ENCODE assay signal across 10 cellular contexts in the genomic region with DNA sequence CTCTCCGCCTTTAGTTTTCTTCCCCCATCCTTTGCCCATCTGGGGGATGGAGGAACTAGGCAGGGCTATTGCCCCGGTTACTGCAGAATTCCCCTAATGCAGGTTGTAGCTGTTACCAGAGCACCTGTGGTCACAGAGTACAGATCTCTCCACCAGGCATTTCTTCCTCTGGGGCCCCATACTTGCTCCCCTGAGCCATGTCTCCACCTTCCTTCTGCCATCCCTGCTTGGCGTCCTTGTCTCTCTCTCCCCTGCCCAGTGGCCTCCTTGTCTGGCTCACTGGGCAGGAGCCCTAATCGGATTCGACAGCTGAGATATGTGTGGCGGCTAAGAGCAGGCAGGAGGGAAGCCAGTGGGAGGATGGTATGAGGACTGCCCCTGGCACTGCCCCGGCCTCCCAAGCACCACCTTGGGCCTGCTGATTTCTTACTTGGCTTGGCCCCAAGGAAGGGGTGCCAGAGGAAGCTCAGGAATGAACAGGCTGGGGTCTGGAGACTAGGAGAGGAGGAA. TPM values are rescaled to one million over a fixed set of nuclear protein-coding genes. Genes with fewer than 3 reads are reported as not detected.
DNase-seq lines count a peak whose midpoint lies in the region; ATAC-seq and TF ChIP-seq lines count a peak whose summit lies in the region.
"Had no signal": no experiment of that assay in that cellular context is flagged by ENCODE, and none has a peak within 500 bp of the region (broad histone marks: within the 10 kb centered on the region; RNA-seq: fewer than 3 reads in every experiment).

No MANE protein-coding gene starts in this region.

- no peaks in the 10 kb centered on the region for H4K20me1 ChIP-seq in HCT116 (ENCODE audit: insufficient read depth)

- no peaks in the 10 kb centered on the region for H3K9me3 Mint-ChIP-seq in immature natural killer cell

- no peak for TF ChIP-seq CTCF in HCT116 (IDR thresholded peaks at IDR 0.05 in 2 of 3, conservative IDR thresholded peaks at IDR 0.05 in 1 of 3; ENCODE audit: borderline replicate concordance in 1 of 3, insufficient read depth in 1 of 3, low read depth in 2 of 3, low read length in 2 of 3)
- no peak for TF ChIP-seq CTCF in adrenal gland (IDR thresholded peaks at IDR 0.05)

- H3K27ac ChIP-seq in HCT116 (ENCODE audit: low read depth, low read length) (peak overlapping the region; percentile 56), adrenal gland (peak overlapping the region; percentile 2 to 76 (median 65))

- no peaks in the 10 kb centered on the region for H3K9me2 ChIP-seq in HCT116 (ENCODE audit: insufficient read depth)

- no peaks in the 10 kb centered on the region for H3K27me3 ChIP-seq in HCT116 (ENCODE audit: insufficient read depth, low read length)
- no peaks in the 10 kb centered on the region for H3K27me3 ChIP-seq in adrenal gland

- no peak overlapping the region for H2AFZ ChIP-seq in HCT116 (ENCODE audit: low read depth, low read length, poor library complexity, severe bottlenecking)

- DNase-seq in HCT116 (ENCODE audit: low read depth, low spot score) (no peak), adrenal gland (peak in 4 of 7 donors; percentile 34 to 61 (median 54)), immature natural killer cell (no peak), NCI-H526 treated with DMSO at 0.1 percent for 48 hours (lab: John Stamatoyannopoulos, UW) (no peak), iPS-NIHi11 (ENCODE audit: low spot score) (no peak), NCI-H1105 treated with DMSO at 0.1 percent for 48 hours (lab: John Stamatoyannopoulos, UW) (no peak), HUDEP-2 (lab: John Stamatoyannopoulos, UW; ENCODE audit: unreplicated experiment in 76 of 76) (no peak)
- peak; percentile 24 for DNase-seq in stimulated activated CD8-positive, alpha-beta memory T cell treated with anti-CD3 and anti-CD28 coated beads, Interleukin-4, amount 100 ng/mL, for 48 hours
- DNase-seq: activated CD4-positive, alpha-beta T cell treated with anti-CD3 and anti-CD28 coated beads for 1 hour; stimulated activated CD4-positive, alpha-beta T cell treated with anti-CD3 and anti-CD28 coated beads, Interleukin-4, amount 100 ng/mL, for 24 hours had no signal

- peaks cover 77 to 95% of the 10 kb centered on the region in 2 experiments for H3K4me1 ChIP-seq in HCT116 (ENCODE audit: control insufficient read depth in 1 of 2, insufficient read depth in 2 of 2, low read length in 2 of 2)
- H3K4me1 ChIP-seq in adrenal gland (replicated peaks in 1 of 2), result peaks cover 34 to 91% of the 10 kb centered on the region in 2 donors

- TF ChIP-seq POLR2A in HCT116 (IDR thresholded peaks at IDR 0.05; ENCODE audit: borderline replicate concordance, extremely low read depth, insufficient read depth, insufficient read length), result no peak
- TF ChIP-seq POLR2A in adrenal gland (IDR thresholded peaks at IDR 0.05), result no peak

- WGBS in adrenal gland, 4 donors, result 40 to 54% (median 51%) methylated on average over 6 to 7 of the region's 7 CpGs

- H3K4me1 Mint-ChIP-seq in immature natural killer cell, result peaks cover 23 to 27% of the 10 kb centered on the region in 2 donors

- BruUV-seq in HCT116 (replicated peaks; lab: Mats Ljungman, UMichigan), result no TSS peak

- no peak for ATAC-seq in HCT116

- POLR2A ChIA-PET in HCT116 (lab: Charles Lee), result no interaction called here

- CTCF ChIA-PET in HCT116 (lab: Charles Lee), result interaction anchor here (0.6 to 1.0 kb wide), 3 partner anchors 44 to 165 kb away, joined by 3 read pairs; no protein-coding TSS in a partner anchor

- peak overlapping the region; percentile 34 for H3K9ac ChIP-seq in HCT116 (ENCODE audit: low read length)

- H3K4me3 ChIP-seq in HCT116 (replicated peaks in 1 of 2; ENCODE audit: low read depth in 1 of 2, low read length in 2 of 2) (0 out of 4 replicates have a peak overlapping the region, but pooled peaks of 1 of the 2 experiments have one; percentile 4), adrenal gland (no peak overlapping the region)

- intact Hi-C loops in HCT116 (cut with micrococcal nuclease) (no loop called here), adrenal gland (cut with DNase I) (loop anchor here in 1 of 2 donors (2.0 kb wide), 1 partner anchor 42 kb away; no protein-coding TSS in a partner anchor)

- H3K36me3 ChIP-seq in HCT116 (ENCODE audit: control insufficient read depth in 1 of 2, insufficient read depth in 2 of 2, low read length in 2 of 2), result peaks cover 0 to 4% of the 10 kb centered on the region in 2 experiments; a peak in 1 of 4 replicates
- no peaks in the 10 kb centered on the region for H3K36me3 ChIP-seq in adrenal gland (replicated peaks in 1 of 2)

- TF ChIP-seq RAD21 in HCT116 (IDR thresholded peaks at IDR 0.05; ENCODE audit: low read depth), result no peak

- H3K9me3 ChIP-seq in HCT116 (ENCODE audit: control insufficient read depth in 1 of 2, insufficient read depth in 1 of 2, low read depth in 1 of 2, low read length in 2 of 2), result no peaks in the 10 kb centered on the region
- H3K9me3 ChIP-seq in adrenal gland (replicated peaks in 1 of 3), result no peaks in the 10 kb centered on the region

- RAD21 ChIA-PET in HCT116 (lab: Charles Lee; ENCODE audit: low non-redundant PET in 1 of 2, low total read pairs in 2 of 2, uncharacterized antibody in 2 of 2, unreplicated experiment in 2 of 2), result no interaction called here

- H3K27me3 Mint-ChIP-seq in immature natural killer cell (ENCODE audit: low read depth in 3 of 3), result peaks cover 0 to 2% (median 2%) of the 10 kb centered on the region in 3 donors

- peak overlapping the region; percentile 77 for H3K4me2 ChIP-seq in HCT116 (ENCODE audit: low read length)

- H3K4me3 Mint-ChIP-seq in immature natural killer cell, result peak overlapping the region in 1 of 5 donors; percentile 62

- no peaks in the 10 kb centered on the region for H3K79me2 ChIP-seq in HCT116 (ENCODE audit: insufficient read depth, low read length)

- peak overlapping the region in 5 of 6 donors; percentile 35 to 71 (median 47) for H3K27ac Mint-ChIP-seq in immature natural killer cell

- no peaks in the 10 kb centered on the region for H3K36me3 Mint-ChIP-seq in immature natural killer cell

TF ChIP-seq in HCT116, 20 proteins besides CTCF, POLR2A, EP300 and RAD21 (continues in another document):
- TF ChIP-seq JUND (IDR thresholded peaks at IDR 0.05) (no peak), EZH2 (IDR thresholded peaks at IDR 0.05) (no peak), EGR1 (IDR thresholded peaks at IDR 0.05; ENCODE audit: low read depth) (no peak), ZNF274 (IDR thresholded peaks at IDR 0.05; ENCODE audit: low read depth, low read length) (no peak), SIN3A (IDR thresholded peaks at IDR 0.05; ENCODE audit: low read depth) (no peak), SP1 (IDR thresholded peaks at IDR 0.05; ENCODE audit: low read depth) (no peak), EZH2phosphoT487 (IDR thresholded peaks at IDR 0.05; ENCODE audit: borderline replicate concordance) (no peak), CEBPB (IDR thresholded peaks at IDR 0.05; ENCODE audit: low read depth) (no peak), CBX3 (IDR thresholded peaks at IDR 0.05; ENCODE audit: low read depth) (no peak)
- TF ChIP-seq, protein P1, sequence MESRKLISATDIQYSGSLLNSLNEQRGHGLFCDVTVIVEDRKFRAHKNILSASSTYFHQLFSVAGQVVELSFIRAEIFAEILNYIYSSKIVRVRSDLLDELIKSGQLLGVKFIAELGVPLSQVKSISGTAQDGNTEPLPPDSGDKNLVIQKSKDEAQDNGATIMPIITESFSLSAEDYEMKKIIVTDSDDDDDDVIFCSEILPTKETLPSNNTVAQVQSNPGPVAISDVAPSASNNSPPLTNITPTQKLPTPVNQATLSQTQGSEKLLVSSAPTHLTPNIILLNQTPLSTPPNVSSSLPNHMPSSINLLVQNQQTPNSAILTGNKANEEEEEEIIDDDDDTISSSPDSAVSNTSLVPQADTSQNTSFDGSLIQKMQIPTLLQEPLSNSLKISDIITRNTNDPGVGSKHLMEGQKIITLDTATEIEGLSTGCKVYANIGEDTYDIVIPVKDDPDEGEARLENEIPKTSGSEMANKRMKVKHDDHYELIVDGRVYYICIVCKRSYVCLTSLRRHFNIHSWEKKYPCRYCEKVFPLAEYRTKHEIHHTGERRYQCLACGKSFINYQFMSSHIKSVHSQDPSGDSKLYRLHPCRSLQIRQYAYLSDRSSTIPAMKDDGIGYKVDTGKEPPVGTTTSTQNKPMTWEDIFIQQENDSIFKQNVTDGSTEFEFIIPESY (IDR thresholded peaks at IDR 0.05; ENCODE audit: extremely low read depth, insufficient replicate concordance, low read length), result no peak

RNA-seq across cellular contexts. Expression of a gene that starts 2.0 kb away (rescaled TPM):
- total RNA-seq in HCT116 (2021; ENCODE audit: unreplicated experiment) (35.1 TPM), adrenal gland (10 to 100 TPM; 24.8 to 51.8 (median 34.4) TPM)
- 38.1 and 46.6 TPM in 2 replicates for polyA plus RNA-seq in HCT116 (2012)
- polyA plus RNA-seq in adrenal gland (10 to 100 TPM; 12.7 to 58.2 (median 26.8) TPM), immature natural killer cell (10 to 100 TPM in 1 of 3 donors, 1 to 10 TPM in 2; 4.6 to 12.1 (median 4.6) TPM)

RNA-seq across cellular contexts. Expression of a gene that starts 23.3 kb away (rescaled TPM):
- total RNA-seq in HCT116 (2021; ENCODE audit: unreplicated experiment), result 117 TPM
- 37.2 and 38.7 TPM in 2 replicates for polyA plus RNA-seq in HCT116 (2012)
- total RNA-seq in adrenal gland, result 10 to 100 TPM in 1 of 8 donors, 1 to 10 TPM in 6, under 1 TPM in 1; 0.69 to 12.1 (median 2.5) TPM
- 10 to 100 TPM in 1 of 3 donors, 1 to 10 TPM in 2; 1.0 to 31.3 (median 1.0) TPM for polyA plus RNA-seq in adrenal gland
- 1 to 10 TPM in 2 of 3 donors, under 1 TPM in 1; 0.81 to 1.8 (median 1.5) TPM for polyA plus RNA-seq in immature natural killer cell

RNA-seq across cellular contexts. Expression of a gene that starts 53.6 kb away (rescaled TPM):
- total RNA-seq in HCT116 (2021; ENCODE audit: unreplicated experiment), result not detected
- polyA plus RNA-seq in HCT116 (2012), result 0.29 and 1.5 TPM in 2 replicates
- total RNA-seq in adrenal gland, result 1 to 10 TPM; 1.3 to 8.7 (median 1.9) TPM
- not detected for polyA plus RNA-seq in adrenal gland
- polyA plus RNA-seq in immature natural killer cell, result under 1 TPM in 2 of 3 donors, not detected in 1; 0.40 to 0.68 TPM

Comparison
In these comparisons a context has a peak if more than half of its experiments do, and no peak if none do; other contexts are left out.
1. DNase-seq: peak in adrenal gland (4 of 7) and stimulated activated CD8-positive, alpha-beta memory T cell treated with anti-CD3 and anti-CD28 coated beads, Interleukin-4, amount 100 ng/mL, for 48 hours (single experiment); none in HCT116 (single experiment), immature natural killer cell (0 of 3), NCI-H526 treated with DMSO at 0.1 percent for 48 hours (single experiment), iPS-NIHi11 (single experiment), NCI-H1105 treated with DMSO at 0.1 percent for 48 hours (single experiment) and HUDEP-2 (0 of 76).